Comparison of ENCODE assay signal across 1 cellular context in genomic region chr2:29747786-29748470, GRCh38.
TF ChIP-seq lines count a peak whose summit lies in the region.

No MANE protein-coding gene starts in this region.

TF ChIP-seq in HEK293, 187 proteins besides CTCF, POLR2A, EP300 and RAD21 (continued from another document):
- TF ChIP-seq ZNF558 (tag by site-specific recombination; IDR thresholded peaks at IDR 0.05) = no peak
- no peak for TF ChIP-seq ZNF654 (tag by site-specific recombination; IDR thresholded peaks at IDR 0.05; ENCODE audit: low read depth)
- TF ChIP-seq ZNF596 (tag by site-specific recombination; IDR thresholded peaks at IDR 0.05) = no peak
- no peak for TF ChIP-seq ZBTB7A (tag by site-specific recombination; IDR thresholded peaks at IDR 0.05; ENCODE audit: low read depth)
- TF ChIP-seq HOXD13 (CRISPR knock-in tag; IDR thresholded peaks at IDR 0.05; ENCODE audit: borderline replicate concordance) = no peak
- no peak for TF ChIP-seq ZIC2 (tag by site-specific recombination; IDR thresholded peaks at IDR 0.05)
- TF ChIP-seq ZNF501 (tag by site-specific recombination; IDR thresholded peaks at IDR 0.05) = no peak
- no peak for TF ChIP-seq ZNF76 (tag by site-specific recombination; IDR thresholded peaks at IDR 0.05; ENCODE audit: borderline replicate concordance, low read depth)
- TF ChIP-seq ZNF362 (tag by site-specific recombination; IDR thresholded peaks at IDR 0.05) = peak; percentile 65; the same call in 1 of the 2 replicates
- no peak for TF ChIP-seq ZNF521 (tag by site-specific recombination; IDR thresholded peaks at IDR 0.05)
- no peak for TF ChIP-seq ZFP41 (tag by site-specific recombination; IDR thresholded peaks at IDR 0.05; ENCODE audit: borderline replicate concordance)
- no peak for TF ChIP-seq ZNF140 (tag by site-specific recombination; IDR thresholded peaks at IDR 0.05)
- no peak for TF ChIP-seq MEIS1 (CRISPR knock-in tag; IDR thresholded peaks at IDR 0.05; ENCODE audit: borderline replicate concordance)
- TF ChIP-seq ZNF692 (tag by site-specific recombination; IDR thresholded peaks at IDR 0.05) = peak; percentile 88
- TF ChIP-seq IKZF3 (tag by site-specific recombination; IDR thresholded peaks at IDR 0.05) = no peak
- TF ChIP-seq ZNF184 (tag by site-specific recombination; IDR thresholded peaks at IDR 0.05) = peak; percentile 93; the same call in 1 of the 2 replicates
- TF ChIP-seq ELK4 (IDR thresholded peaks at IDR 0.05; ENCODE audit: borderline replicate concordance, low read depth, low read length) = no peak
- no peak for TF ChIP-seq ZNF169 (tag by site-specific recombination; IDR thresholded peaks at IDR 0.05)
- no peak for TF ChIP-seq ZNF19 (tag by site-specific recombination; IDR thresholded peaks at IDR 0.05; ENCODE audit: low read depth)
- no peak for TF ChIP-seq ZNF449 (tag by site-specific recombination; IDR thresholded peaks at IDR 0.05)
- no peak for TF ChIP-seq ZNF473 (tag by site-specific recombination; IDR thresholded peaks at IDR 0.05)
- no peak for TF ChIP-seq ZNF24 (tag by site-specific recombination; IDR thresholded peaks at IDR 0.05)
